25 cellular contexts compared by ENCODE assay signal in genomic region chrX:16653424-16653823, GRCh38. TPM values are rescaled to one million over a fixed set of nuclear protein-coding genes. Genes with fewer than 3 reads are reported as not detected.
"Had no signal": no experiment of that assay in that cellular context is flagged by ENCODE, and none has a peak within 500 bp of the region (broad histone marks: within the 10 kb centered on the region; RNA-seq: fewer than 3 reads in every experiment).

No MANE protein-coding gene starts in this region.

- H3K27me3 ChIP-seq: foreskin keratinocyte, neutrophil, tibial artery, uterus had no signal

- H3K27ac Mint-ChIP-seq: activated CD4-positive, alpha-beta T cell treated with anti-CD3 and anti-CD28 coated beads, Interleukin-2, amount 10 ng/mL, durations not matched to agents 7 days and 5 days; activated CD8-positive, alpha-beta T cell treated with anti-CD3 and anti-CD28 coated beads, Interleukin-2, amount 10 ng/mL, durations not matched to agents 7 days and 5 days; activated T-cell treated with anti-CD3 and anti-CD28 coated beads, Interleukin-2, amount 50 U/mL, for 72 hours; natural killer cell treated with Interleukin-12 subunit alpha and Interleukin-12 subunit beta and Interleukin-15 and Interleukin-18, amount 100 ng/mL, for 72 hours had no signal

- H3K9me3 Mint-ChIP-seq: activated CD4-positive, alpha-beta T cell treated with anti-CD3 and anti-CD28 coated beads, Interleukin-2, amount 10 ng/mL, durations not matched to agents 7 days and 5 days; activated T-cell treated with anti-CD3 and anti-CD28 coated beads, Interleukin-2, amount 50 U/mL, for 72 hours; natural killer cell treated with Interleukin-12 subunit alpha and Interleukin-12 subunit beta and Interleukin-15 and Interleukin-18, amount 100 ng/mL, for 72 hours had no signal

- H3K27me3 Mint-ChIP-seq: activated CD4-positive, alpha-beta T cell treated with anti-CD3 and anti-CD28 coated beads, Interleukin-2, amount 10 ng/mL, durations not matched to agents 7 days and 5 days; natural killer cell treated with Interleukin-12 subunit alpha and Interleukin-12 subunit beta and Interleukin-15 and Interleukin-18, amount 100 ng/mL, for 72 hours had no signal

- H3K9me3 ChIP-seq: breast epithelium, lower lobe of right lung, neutrophil, tibial artery, uterus had no signal

- H3K4me3 Mint-ChIP-seq: activated CD4-positive, alpha-beta T cell treated with anti-CD3 and anti-CD28 coated beads, Interleukin-2, amount 10 ng/mL, durations not matched to agents 7 days and 5 days; activated CD8-positive, alpha-beta T cell treated with anti-CD3 and anti-CD28 coated beads, Interleukin-2, amount 10 ng/mL, durations not matched to agents 7 days and 5 days; activated T-cell treated with anti-CD3 and anti-CD28 coated beads, Interleukin-2, amount 50 U/mL, for 72 hours; natural killer cell treated with Interleukin-12 subunit alpha and Interleukin-12 subunit beta and Interleukin-15 and Interleukin-18, amount 100 ng/mL, for 72 hours had no signal

- H3K4me1 Mint-ChIP-seq: activated CD4-positive, alpha-beta T cell treated with anti-CD3 and anti-CD28 coated beads, Interleukin-2, amount 10 ng/mL, durations not matched to agents 7 days and 5 days had no signal

- H3K36me3 Mint-ChIP-seq: natural killer cell treated with Interleukin-12 subunit alpha and Interleukin-12 subunit beta and Interleukin-15 and Interleukin-18, amount 100 ng/mL, for 72 hours had no signal

- H3K36me3 ChIP-seq: breast epithelium, lower lobe of right lung, neutrophil, tibial artery, uterus had no signal

- H3K4me1 ChIP-seq: breast epithelium, foreskin keratinocyte, lower lobe of right lung, tibial artery, uterus had no signal

- ATAC-seq: activated CD4-positive, CD25-positive, alpha-beta regulatory T cell treated with anti-CD3 and anti-CD28 coated beads, Interleukin-2, amount 50 U/mL, for 24 hours; activated CD8-positive, alpha-beta T cell treated with anti-CD3 and anti-CD28 coated beads, Interleukin-2, amount 10 ng/mL, durations not matched to agents 7 days and 5 days; activated T-cell treated with anti-CD3 and anti-CD28 coated beads, Interleukin-2, amount 50 U/mL, for 72 hours; foreskin keratinocyte; lower lobe of right lung; natural killer cell treated with Interleukin-12 subunit alpha and Interleukin-12 subunit beta and Interleukin-15 and Interleukin-18, amount 100 ng/mL, for 72 hours had no signal

- H3K4me3 ChIP-seq: breast epithelium, lower lobe of right lung, tibial artery, uterus had no signal

- H3K27ac ChIP-seq: breast epithelium, foreskin keratinocyte, lower lobe of right lung, neutrophil, tibial artery, uterus had no signal

- DNase-seq: activated CD4-positive, alpha-beta T cell treated with anti-CD3 and anti-CD28 coated beads, Interleukin-2, amount 10 ng/mL, durations not matched to agents 7 days and 5 days; activated CD8-positive, alpha-beta memory T cell treated with anti-CD3 and anti-CD28 coated beads, Interleukin-2, amount 50 U/mL, for 4 hours; activated CD8-positive, alpha-beta T cell treated with anti-CD3 and anti-CD28 coated beads, Interleukin-2, amount 10 ng/mL, durations not matched to agents 7 days and 5 days; activated effector memory CD4-positive, alpha-beta T cell treated with anti-CD3 and anti-CD28 coated beads, Interleukin-2, amount 50 U/mL, for 16 hours; activated naive CD4-positive, alpha-beta T cell treated with anti-CD3 and anti-CD28 coated beads, Interleukin-2, amount 50 U/mL, for 16 hours; activated T-cell treated with anti-CD3 and anti-CD28 coated beads, Interleukin-2, amount 50 U/mL, for 72 hours; cerebellar nuclear complex; effector CD8-positive, alpha-beta T cell; foreskin keratinocyte; hippocampal formation; islet precursor cell; lower lobe of right lung; stimulated activated CD4-positive, alpha-beta T cell treated with anti-CD3 and anti-CD28 coated beads, Interleukin-12 subunit alpha, Interleukin-12 subunit beta, amount 100 ng/mL, for 4 hours; stimulated activated CD4-positive, alpha-beta T cell treated with anti-CD3 and anti-CD28 coated beads, Interleukin-1b, Interleukin-23, amount 100 ng/mL, for 48 hours; stimulated activated naive CD4-positive, alpha-beta T cell treated with Interleukin-2 at 50 U/mL for 16 hours; substantia nigra; tibial artery; uterus had no signal

RNA-seq across cellular contexts. Expression of gene S100G, which starts 3.5 kb away (rescaled TPM):
- total RNA-seq: activated CD4-positive, alpha-beta T cell treated with anti-CD3 and anti-CD28 coated beads, Interleukin-2, amount 10 ng/mL, durations not matched to agents 7 days and 5 days; activated CD8-positive, alpha-beta T cell treated with anti-CD3 and anti-CD28 coated beads, Interleukin-2, amount 10 ng/mL, durations not matched to agents 7 days and 5 days; activated T-cell treated with anti-CD3 and anti-CD28 coated beads, Interleukin-2, amount 50 U/mL, for 72 hours; astrocyte; foreskin keratinocyte; lower lobe of right lung; natural killer cell treated with Interleukin-12 subunit alpha and Interleukin-12 subunit beta and Interleukin-15 and Interleukin-18, amount 100 ng/mL, for 72 hours; renal cortical epithelial cell; T-helper 2 cell treated with Interferon-gamma antibody and Interleukin-4, amounts not matched to agents 100 ng/mL and 5 ng/mL, for 36 hours; uterus had no signal
- polyA plus RNA-seq: foreskin keratinocyte had no signal
